Comparison of ENCODE assay signal across 19 cellular contexts in genomic region chr1:167092653-167093052, GRCh38. TPM values are rescaled to one million over a fixed set of nuclear protein-coding genes. Genes with fewer than 3 reads are reported as not detected.
A peak's percentile ranks its signal among the peaks of the same experiment; 100 is the strongest.
DNase-seq lines count a peak whose midpoint lies in the region; ATAC-seq, FAIRE-seq and TF ChIP-seq lines count a peak whose summit lies in the region.
"Had no signal": no experiment of that assay in that cellular context is flagged by ENCODE, and none has a peak within 500 bp of the region (broad histone marks: within the 10 kb centered on the region; RNA-seq: fewer than 3 reads in every experiment).

No MANE protein-coding gene starts in this region.

- H3K36me3 ChIP-seq in CD4-positive, CD25-positive, alpha-beta regulatory T cell (ENCODE audit: control insufficient read depth, insufficient read depth, low read length) = no peaks in the 10 kb centered on the region
- H3K36me3 ChIP-seq in OCI-LY7 (ENCODE audit: insufficient read depth, low read length) (no peaks in the 10 kb centered on the region), small intestine (ENCODE audit: control insufficient read depth in 2 of 2, insufficient read depth in 2 of 2, low read length in 2 of 2) (no peaks in the 10 kb centered on the region)
- H3K36me3 ChIP-seq: BLaER1 had no signal

- peaks cover 0 to 3% (median 0%) of the 10 kb centered on the region in 7 donors for H3K9me3 Mint-ChIP-seq in CD4-positive, CD25-positive, alpha-beta regulatory T cell
- peaks cover 5% of the 10 kb centered on the region for H3K9me3 Mint-ChIP-seq in neural crest cell
- no peaks in the 10 kb centered on the region for H3K9me3 Mint-ChIP-seq in endothelial cell (ENCODE audit: unreplicated experiment)

- POLR2A ChIA-PET in OCI-LY7 (lab: Charles Lee) = interaction anchor here (0.5 to 1.2 kb wide), 3 partner anchors 12 to 16 kb away, joined by 3 to 5 read pairs (median 4); no protein-coding TSS in a partner anchor

- no peak for FAIRE-seq in small intestine (lab: Jason Lieb, UNC)
- FAIRE-seq: GM19239, H1 had no signal

- no peak for DNase-seq in CD4-positive, CD25-positive, alpha-beta regulatory T cell
- peak; percentile 48 for DNase-seq in foreskin melanocyte
- DNase-seq in right cardiac atrium = no peak
- DNase-seq in neural crest cell (ENCODE audit: low read depth, low spot score) = no peak
- no peak for DNase-seq in endothelial cell (ENCODE audit: low spot score)
- no peak for DNase-seq in OCI-LY7 (ENCODE audit: low spot score)
- DNase-seq in small intestine = no peak
- DNase-seq: COR-L47, NCI-H1417, NCI-H1930, NCI-H2171 treated with DMSO at 0.1 percent for 48 hours, NCI-H446 treated with DMSO at 0.1 percent for 48 hours had no signal

- no TSS peak for BruUV-seq in OCI-LY7 (replicated peaks; lab: Mats Ljungman, UMichigan)

- CTCF ChIA-PET in OCI-LY7 (lab: Charles Lee; ENCODE audit: unreplicated experiment) = no interaction called here

- H3K27me3 ChIP-seq in CD4-positive, CD25-positive, alpha-beta regulatory T cell (ENCODE audit: control insufficient read depth, insufficient read depth, low read length) = no peaks in the 10 kb centered on the region
- H3K27me3 ChIP-seq in right cardiac atrium (ENCODE audit: control insufficient read depth, insufficient read depth) (no peaks in the 10 kb centered on the region), small intestine (ENCODE audit: control insufficient read depth in 2 of 2, insufficient read depth in 2 of 2, low read length in 2 of 2) (peaks cover 0 to 2% of the 10 kb centered on the region in 2 donors)
- H3K27me3 ChIP-seq: BLaER1 had no signal

- H4K20me1 ChIP-seq in OCI-LY7 (ENCODE audit: insufficient read depth, low read length) = no peaks in the 10 kb centered on the region
- H4K20me1 ChIP-seq: BLaER1 had no signal

- H3K36me3 Mint-ChIP-seq in CD4-positive, CD25-positive, alpha-beta regulatory T cell = peaks cover 5% of the 10 kb centered on the region
- H3K36me3 Mint-ChIP-seq in neural crest cell (ENCODE audit: low read depth) (peaks cover 2% of the 10 kb centered on the region), endothelial cell (ENCODE audit: low read depth, unreplicated experiment) (no peaks in the 10 kb centered on the region)

- no peak for ATAC-seq in CD4-positive, CD25-positive, alpha-beta regulatory T cell (ENCODE audit: low read depth in 2 of 2)
- ATAC-seq in right cardiac atrium (peak in 1 of 2 donors; percentile 36), HG03108 (IDR thresholded peaks at IDR 0.05; ENCODE audit: unreplicated experiment) (no peak)

- TF ChIP-seq CTCF in neural crest cell (conservative IDR thresholded peaks at IDR 0.05) = no peak
- TF ChIP-seq CTCF in endothelial cell (IDR thresholded peaks at IDR 0.05; ENCODE audit: unreplicated experiment) = no peak
- TF ChIP-seq CTCF in OCI-LY7 (conservative IDR thresholded peaks at IDR 0.05; ENCODE audit: low read length) = no peak

- no peak overlapping the region for H3K4me3 ChIP-seq in CD4-positive, CD25-positive, alpha-beta regulatory T cell (ENCODE audit: low read depth, low read length)
- no peak overlapping the region for H3K4me3 ChIP-seq in right cardiac atrium (ENCODE audit: low read length)
- no peak overlapping the region for H3K4me3 ChIP-seq in OCI-LY7 (ENCODE audit: low read depth, low read length, poor library complexity, severe bottlenecking)
- no peak overlapping the region for H3K4me3 ChIP-seq in small intestine (ENCODE audit: low read depth in 1 of 2, low read length in 2 of 2)
- H3K4me3 ChIP-seq: BLaER1 had no signal

- H3K4me3 Mint-ChIP-seq in CD4-positive, CD25-positive, alpha-beta regulatory T cell = peak overlapping the region in 1 of 4 donors; percentile 22
- H3K4me3 Mint-ChIP-seq in neural crest cell = peak overlapping the region; percentile 14
- no peak overlapping the region for H3K4me3 Mint-ChIP-seq in endothelial cell (ENCODE audit: unreplicated experiment)

- peaks cover 13 to 62% (median 28%) of the 10 kb centered on the region in 4 donors for H3K4me1 Mint-ChIP-seq in CD4-positive, CD25-positive, alpha-beta regulatory T cell
- peaks cover 28% of the 10 kb centered on the region for H3K4me1 Mint-ChIP-seq in neural crest cell
- H3K4me1 Mint-ChIP-seq in endothelial cell (ENCODE audit: unreplicated experiment) = peaks cover 31% of the 10 kb centered on the region

- no peaks in the 10 kb centered on the region for H3K27me3 Mint-ChIP-seq in CD4-positive, CD25-positive, alpha-beta regulatory T cell
- H3K27me3 Mint-ChIP-seq in neural crest cell (ENCODE audit: low read depth) (no peaks in the 10 kb centered on the region), endothelial cell (ENCODE audit: unreplicated experiment) (peaks cover 2% of the 10 kb centered on the region)

- H3K4me2 ChIP-seq in OCI-LY7 (ENCODE audit: low read length) = no peak overlapping the region

- H3K27ac ChIP-seq in CD4-positive, CD25-positive, alpha-beta regulatory T cell (ENCODE audit: insufficient read depth, low read length, poor library complexity, severe bottlenecking) = no peak overlapping the region
- H3K27ac ChIP-seq in right cardiac atrium (ENCODE audit: low read length) (peak overlapping the region; percentile 99), OCI-LY7 (ENCODE audit: low read depth, low read length, poor library complexity, severe bottlenecking) (no peak overlapping the region), small intestine (ENCODE audit: low read depth in 1 of 2, low read length in 1 of 2) (no peak overlapping the region)
- H3K27ac ChIP-seq: BLaER1 had no signal

- no peaks in the 10 kb centered on the region for H3K79me2 ChIP-seq in OCI-LY7 (ENCODE audit: insufficient read depth, low read depth, low read length)

- intact Hi-C loops in right cardiac atrium (cut with DNase I) (no loop called here), OCI-LY7 (cut with micrococcal nuclease; ENCODE audit: unreplicated experiment) (no loop called here)

- H3K9me2 ChIP-seq in OCI-LY7 (ENCODE audit: insufficient read depth, low read length) = no peaks in the 10 kb centered on the region

- WGBS in right cardiac atrium = 49% methylated on average over 1 of the region's 1 CpG
- WGBS in small intestine, 3 donors = 79 to 91% (median 89%) methylated on average over 1 of the region's 1 CpG

- no peak overlapping the region for H2AFZ ChIP-seq in OCI-LY7 (ENCODE audit: low read length)

- H3K27ac Mint-ChIP-seq in CD4-positive, CD25-positive, alpha-beta regulatory T cell = peak overlapping the region; percentile 34 to 86 (median 85)
- peak overlapping the region; percentile 40 for H3K27ac Mint-ChIP-seq in neural crest cell (ENCODE audit: unreplicated experiment)
- no peak overlapping the region for H3K27ac Mint-ChIP-seq in endothelial cell (ENCODE audit: unreplicated experiment)

- no peaks in the 10 kb centered on the region for H3K9me3 ChIP-seq in CD4-positive, CD25-positive, alpha-beta regulatory T cell (ENCODE audit: control insufficient read depth in 2 of 2, low read length in 2 of 2)
- no peaks in the 10 kb centered on the region for H3K9me3 ChIP-seq in right cardiac atrium (ENCODE audit: control insufficient read depth, low read length)
- H3K9me3 ChIP-seq in OCI-LY7 (ENCODE audit: low read length) = no peaks in the 10 kb centered on the region
- no peaks in the 10 kb centered on the region for H3K9me3 ChIP-seq in small intestine (ENCODE audit: control insufficient read depth, low read depth)

- peaks cover 38% of the 10 kb centered on the region for H3K4me1 ChIP-seq in CD4-positive, CD25-positive, alpha-beta regulatory T cell (ENCODE audit: control insufficient read depth, insufficient read depth, low read length, poor library complexity, severe bottlenecking)
- H3K4me1 ChIP-seq in right cardiac atrium (ENCODE audit: control insufficient read depth, insufficient read depth, low read length) (no peaks in the 10 kb centered on the region), OCI-LY7 (ENCODE audit: insufficient read depth, low read length, poor library complexity, severe bottlenecking) (peaks cover 8% of the 10 kb centered on the region), small intestine (ENCODE audit: control insufficient read depth in 2 of 2, insufficient read depth in 1 of 2, low read depth in 1 of 2, low read length in 1 of 2) (no peaks in the 10 kb centered on the region)

RNA-seq across cellular contexts. Expression of gene STYXL2, which starts 1.2 kb away (rescaled TPM):
- total RNA-seq in CD4-positive, CD25-positive, alpha-beta regulatory T cell = not detected
- polyA plus RNA-seq in CD4-positive, CD25-positive, alpha-beta regulatory T cell = not detected
- total RNA-seq in right cardiac atrium (100 to 1,000 TPM in 3 of 4 donors, 10 to 100 TPM in 1; 94.1 to 144 (median 122) TPM), neural crest cell (0.07 and 0.11 TPM in 2 replicates), endothelial cell (ENCODE audit: unreplicated experiment) (1.9 TPM), OCI-LY7 (2022) (not detected in 2 replicates)
- polyA plus RNA-seq in right cardiac atrium (69.5 TPM), small intestine (under 1 TPM in 2 of 3 donors, not detected in 1; 0.07 to 0.27 TPM)
- not detected in 2 replicates for total RNA-seq in OCI-LY7 (2014; rRNA removed; shearing (Covaris generic))
- total RNA-seq: A172, Daoy had no signal

RNA-seq across cellular contexts. Expression of gene GPA33, which starts 2.5 kb away (rescaled TPM):
- total RNA-seq in CD4-positive, CD25-positive, alpha-beta regulatory T cell = 21.0 TPM
- 100 to 1,000 TPM in 2 of 4 donors, 10 to 100 TPM in 2; 56.0 to 121 (median 85.6) TPM for polyA plus RNA-seq in CD4-positive, CD25-positive, alpha-beta regulatory T cell
- total RNA-seq in right cardiac atrium (under 1 TPM in 3 of 4 donors, not detected in 1; 0.11 to 0.31 (median 0.14) TPM), neural crest cell (not detected in 2 replicates), endothelial cell (ENCODE audit: unreplicated experiment) (0.10 TPM), OCI-LY7 (2022) (not detected in 2 replicates)
- polyA plus RNA-seq in right cardiac atrium (0.36 TPM), small intestine (100 to 1,000 TPM in 2 of 3 donors, 10 to 100 TPM in 1; 30.9 to 114 (median 111) TPM)
- not detected in 2 replicates for total RNA-seq in OCI-LY7 (2014; rRNA removed; shearing (Covaris generic))
- total RNA-seq: A172, Daoy, LHCN-M2 had no signal

Comparison
In these comparisons a context has a peak if more than half of its experiments do, and no peak if none do; other contexts are left out.
1. RNA of gene STYXL2, which starts 1.2 kb away (total RNA-seq): 94.1 to 144 TPM in right cardiac atrium; 1.9 TPM in endothelial cell (single experiment), 0.07 to 0.11 TPM in neural crest cell, not detected in CD4-positive, CD25-positive, alpha-beta regulatory T cell (single experiment) and not detected in OCI-LY7; every median in the first group is over 10 times any median in the second.
2. RNA of gene GPA33, which starts 2.5 kb away (total RNA-seq): 21.0 TPM in CD4-positive, CD25-positive, alpha-beta regulatory T cell (single experiment); 0.11 to 0.31 TPM in right cardiac atrium, not detected in neural crest cell, 0.10 TPM in endothelial cell (single experiment) and not detected in OCI-LY7; every median in the first group is over 10 times any median in the second.